31 cellular contexts compared by ENCODE assay signal in genomic region chr6:159431750-159432149, GRCh38.
"Had no signal": no experiment of that assay in that cellular context is flagged by ENCODE, and none has a peak within 500 bp of the region (broad histone marks: within the 10 kb centered on the region; RNA-seq: fewer than 3 reads in every experiment).

No MANE protein-coding gene starts in this region.

- H3K4me1 ChIP-seq: ascending aorta had no signal

- H3K4me1 Mint-ChIP-seq: activated B cell treated with CpG ODN at 0.5 μM for 24 hours; activated naive CD8-positive, alpha-beta T cell treated with anti-CD3 and anti-CD28 coated beads, Interleukin-2, amount 10 ng/mL, durations not matched to agents 7 days and 5 days; activated T-helper 17 cell treated with anti-CD3 and anti-CD28 coated beads, Interleukin-2, amount 50 U/mL, for 72 hours; brain; central memory CD8-positive, alpha-beta T cell; endodermal cell had no signal

- H3K4me3 ChIP-seq: ascending aorta, breast epithelium, coronary artery, dorsolateral prefrontal cortex, heart left ventricle had no signal

- H3K4me3 Mint-ChIP-seq: activated B cell treated with CpG ODN at 0.5 μM for 24 hours; activated CD8-positive, alpha-beta T cell treated with anti-CD3 and anti-CD28 coated beads for 36 hours; activated naive CD8-positive, alpha-beta T cell treated with anti-CD3 and anti-CD28 coated beads, Interleukin-2, amount 10 ng/mL, durations not matched to agents 7 days and 5 days; activated T-cell treated with anti-CD3 and anti-CD28 coated beads, Interleukin-2, amount 50 U/mL, for 4 hours; activated T-helper 17 cell treated with anti-CD3 and anti-CD28 coated beads, Interleukin-2, amount 50 U/mL, for 72 hours; brain; central memory CD8-positive, alpha-beta T cell; dendritic cell treated with granulocyte-macrophage colony-stimulating factor and Interleukin-4, amounts not matched to agents 40 ng/mL and 50 ng/mL, for 4 days; endodermal cell; T-helper 17 cell; T-helper 2 cell treated with Interferon-gamma antibody and Interleukin-4, amounts not matched to agents 5 μg/mL and 100 μg/mL, for 36 hours had no signal

- H3K36me3 ChIP-seq: ascending aorta, breast epithelium, heart left ventricle, WERI-Rb-1 had no signal

- FAIRE-seq: frontal cortex had no signal

- ATAC-seq: activated CD4-positive, CD25-positive, alpha-beta regulatory T cell treated with anti-CD3 and anti-CD28 coated beads, Interleukin-2, amount 50 U/mL, for 24 hours; activated CD8-positive, alpha-beta T cell treated with anti-CD3 and anti-CD28 coated beads for 36 hours; activated naive CD4-positive, alpha-beta T cell treated with anti-CD3 and anti-CD28 coated beads, Interleukin-2, amount 50 U/mL, for 72 hours; activated T-cell treated with anti-CD3 and anti-CD28 coated beads, Interleukin-2, amount 50 U/mL, for 4 hours; activated T-helper 17 cell treated with anti-CD3 and anti-CD28 coated beads, Interleukin-2, amount 50 U/mL, for 72 hours; esophagus mucosa; heart left ventricle; T-helper 17 cell had no signal

- DNase-seq: activated B cell treated with CpG ODN at 0.5 μM for 24 hours; activated CD4-positive, alpha-beta T cell treated with anti-CD3 and anti-CD28 coated beads for 48 hours; activated CD4-positive, alpha-beta T cell treated with anti-CD3 and anti-CD28 coated beads, Interleukin-2, amount 50 U/mL, for 1 hour; activated CD4-positive, alpha-beta T cell treated with anti-CD3 and anti-CD28 coated beads, Interleukin-2, amount 50 U/mL, for 48 hours; activated CD8-positive, alpha-beta memory T cell treated with anti-CD3 and anti-CD28 coated beads for 24 hours; activated CD8-positive, alpha-beta T cell treated with anti-CD3 and anti-CD28 coated beads for 36 hours; activated effector memory CD4-positive, alpha-beta T cell treated with Interleukin-2 at 50 U/mL for 16 hours; activated gamma-delta T cell treated with Interleukin-2 at 50 U/mL for 16 hours; activated naive CD4-positive, alpha-beta T cell treated with Interleukin-2 at 50 U/mL for 16 hours; activated naive CD8-positive, alpha-beta T cell treated with anti-CD3 and anti-CD28 coated beads, Interleukin-2, amount 10 ng/mL, durations not matched to agents 7 days and 5 days; activated T-cell treated with anti-CD3 and anti-CD28 coated beads, Interleukin-2, amount 50 U/mL, for 4 hours; dorsolateral prefrontal cortex; effector memory CD4-positive, alpha-beta T cell; endodermal cell; heart left ventricle; T-helper 1 cell; T-helper 17 cell; T1000; WERI-Rb-1 had no signal

- H3K27ac Mint-ChIP-seq: activated B cell treated with CpG ODN at 0.5 μM for 24 hours; activated CD8-positive, alpha-beta T cell treated with anti-CD3 and anti-CD28 coated beads for 36 hours; activated naive CD4-positive, alpha-beta T cell treated with anti-CD3 and anti-CD28 coated beads, Interleukin-2, amount 50 U/mL, for 72 hours; activated naive CD8-positive, alpha-beta T cell treated with anti-CD3 and anti-CD28 coated beads, Interleukin-2, amount 10 ng/mL, durations not matched to agents 7 days and 5 days; activated T-helper 17 cell treated with anti-CD3 and anti-CD28 coated beads, Interleukin-2, amount 50 U/mL, for 72 hours; brain; dendritic cell treated with granulocyte-macrophage colony-stimulating factor and Interleukin-4, amounts not matched to agents 40 ng/mL and 50 ng/mL, for 4 days; endodermal cell; T-helper 17 cell; T-helper 2 cell treated with Interferon-gamma antibody and Interleukin-4, amounts not matched to agents 5 μg/mL and 100 μg/mL, for 36 hours had no signal

- H3K27ac ChIP-seq: ascending aorta, breast epithelium, coronary artery, dorsolateral prefrontal cortex, heart left ventricle, WERI-Rb-1 had no signal

- H3K27me3 ChIP-seq: ascending aorta, breast epithelium had no signal

- H3K36me3 Mint-ChIP-seq: activated naive CD8-positive, alpha-beta T cell treated with anti-CD3 and anti-CD28 coated beads, Interleukin-2, amount 10 ng/mL, durations not matched to agents 7 days and 5 days; brain had no signal

- H3K27me3 Mint-ChIP-seq: dendritic cell treated with granulocyte-macrophage colony-stimulating factor and Interleukin-4, amounts not matched to agents 40 ng/mL and 50 ng/mL, for 4 days had no signal
